ENCODE assay signal across 23 cellular contexts in the genomic region with DNA sequence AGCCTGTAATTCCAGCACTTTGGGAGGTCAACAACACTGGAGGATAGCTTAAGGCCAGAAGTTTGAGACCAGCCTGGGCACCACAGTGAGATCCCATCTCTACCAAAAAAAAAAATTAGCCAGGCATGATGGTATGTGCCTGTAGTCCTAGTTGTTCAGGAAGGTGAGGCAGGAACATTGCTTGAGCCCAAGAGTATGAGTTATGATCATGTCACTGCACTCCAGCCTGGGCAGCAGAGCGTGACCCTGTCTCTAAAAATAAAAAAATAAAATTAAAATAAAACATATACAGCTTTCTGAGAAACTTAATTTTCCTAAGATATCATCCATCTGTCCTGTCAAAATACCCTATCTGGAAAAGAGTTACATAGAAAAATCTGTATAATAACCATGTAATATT. TPM values are rescaled to one million over a fixed set of nuclear protein-coding genes. Genes with fewer than 3 reads are reported as not detected.
DNase-seq lines count a peak whose midpoint lies in the region; ATAC-seq, FAIRE-seq and TF ChIP-seq lines count a peak whose summit lies in the region.
"Had no signal": no experiment of that assay in that cellular context is flagged by ENCODE, and none has a peak within 500 bp of the region (broad histone marks: within the 10 kb centered on the region; RNA-seq: fewer than 3 reads in every experiment).

No MANE protein-coding gene starts in this region.

- H4K20me1 ChIP-seq in GM12878 (ENCODE audit: control insufficient read depth, insufficient read depth): no peaks in the 10 kb centered on the region
- H4K20me1 ChIP-seq: BLaER1 treated with 17β-estradiol and CSF1 and Interleukin-3, amounts not matched to agents 10 nM and 100 nM had no signal

- SMC1A ChIA-PET in GM12878 (lab: Charles Lee; ENCODE audit: uncharacterized antibody, unreplicated experiment): interaction anchor here (0.7 to 1.1 kb wide), 2 partner anchors 13 to 86 kb away, joined by 3 to 6 read pairs; no protein-coding TSS in a partner anchor

- no peak overlapping the region for H3K9ac ChIP-seq in GM12878 (ENCODE audit: control insufficient read depth, insufficient read depth, low read length)
- H3K9ac ChIP-seq: BLaER1 treated with 17β-estradiol and CSF1 and Interleukin-3, amounts not matched to agents 10 nM and 100 nM had no signal

- no peak overlapping the region for H3K4me3 ChIP-seq in HEK293 (ENCODE audit: low read depth, low read length)
- H3K4me3 ChIP-seq in GM12878: no peak overlapping the region
- H3K4me3 ChIP-seq: A549; BLaER1 treated with 17β-estradiol and CSF1 and Interleukin-3, amounts not matched to agents 10 nM and 100 nM had no signal

- H3K4me2 ChIP-seq in GM12878 (ENCODE audit: control insufficient read depth, insufficient read depth): no peak overlapping the region
- H3K4me2 ChIP-seq: A549; BLaER1 treated with 17β-estradiol and CSF1 and Interleukin-3, amounts not matched to agents 10 nM and 100 nM had no signal

- no peak for FAIRE-seq in GM12878 (lab: Jason Lieb, UNC)
- FAIRE-seq: A549, D721Med, GM12891, GM18507 had no signal

- no peaks in the 10 kb centered on the region for H3K79me2 ChIP-seq in GM12878 (ENCODE audit: control insufficient read depth, insufficient read depth, low read length)

- no peak for TF ChIP-seq CTCF in HEK293 (tag by site-specific recombination; IDR thresholded peaks at IDR 0.05)
- TF ChIP-seq CTCF in GM12878 (IDR thresholded peaks at IDR 0.05 in 2 of 3, conservative IDR thresholded peaks at IDR 0.05 in 1 of 3; ENCODE audit: control insufficient read depth in 2 of 3, extremely low read depth in 1 of 3, insufficient read depth in 1 of 3, low read depth in 3 of 3, low read length in 3 of 3): no peak

- no peak for TF ChIP-seq EP300 in GM12878 (IDR thresholded peaks at IDR 0.05; ENCODE audit: borderline replicate concordance in 1 of 2, control insufficient read depth in 1 of 2, low read depth in 2 of 2, low read length in 2 of 2)

- DNase-seq in GM12878 (ENCODE audit: low read depth, low spot score) (no peak), kidney tubule cell (ENCODE audit: low spot score) (peak; percentile 59), pons (ENCODE audit: low spot score) (no peak)
- DNase-seq: AML-193; Caco-2; Calu3; CD4-positive, alpha-beta T cell; CD8-positive, alpha-beta T cell; DMS53; DMS79; DND-41; EL; GDM1 had no signal

- TF ChIP-seq RAD21 in GM12878 (IDR thresholded peaks at IDR 0.05; ENCODE audit: insufficient read depth, low read depth, low read length): no peak

- 36% methylated on average over 1 of the region's 1 CpG for WGBS in GM12878 (ENCODE audit: insufficient coverage, insufficient replicate concordance, low lambda C conversion rate, missing lambda C conversion rate)

- in situ Hi-C loops in GM12878 (cut with MboI): no loop called here

- ATAC-seq in GM12878 (no peak), GM18502 (IDR thresholded peaks at IDR 0.05; ENCODE audit: poor library complexity, unreplicated experiment) (no peak)
- ATAC-seq: A549; CD8-positive, alpha-beta T cell had no signal

- H3K27ac ChIP-seq in HEK293 (ENCODE audit: extremely low read depth, low read depth, low read length) (no peak overlapping the region), GM12878 (ENCODE audit: control insufficient read depth, insufficient read depth) (no peak overlapping the region)
- H3K27ac ChIP-seq: 22Rv1; A549; BLaER1 treated with 17β-estradiol and CSF1 and Interleukin-3, amounts not matched to agents 10 nM and 100 nM; C4-2B had no signal

- POLR2A ChIA-PET in HEK293 (lab: Yijun Ruan, JAX): no interaction called here
- POLR2A ChIA-PET in GM12878 (lab: Charles Lee): no interaction called here

- H3K4me1 ChIP-seq in HEK293 (ENCODE audit: control insufficient read depth, insufficient read depth, low read length) (peaks cover under 1% of the 10 kb centered on the region; the same call in 1 of the 2 replicates), GM12878 (ENCODE audit: control insufficient read depth, insufficient read depth, low read length) (no peaks in the 10 kb centered on the region)
- H3K4me1 ChIP-seq: BLaER1 treated with 17β-estradiol and CSF1 and Interleukin-3, amounts not matched to agents 10 nM and 100 nM; Caco-2 had no signal

- RAD21 ChIA-PET in GM12878 (lab: Charles Lee; ENCODE audit: unreplicated experiment): interaction anchor here (0.9 kb wide), 1 partner anchor 87 kb away, joined by 3 read pairs; no protein-coding TSS in a partner anchor

- no TSS peak for BruUV-seq in GM12878 (replicated peaks; lab: Mats Ljungman, UMichigan)

- intact Hi-C loops in GM12878 (cut with micrococcal nuclease; ENCODE audit: unreplicated experiment): no loop called here

- no peaks in the 10 kb centered on the region for H3K27me3 ChIP-seq in GM12878 (replicated peaks in 1 of 2; ENCODE audit: control insufficient read depth in 2 of 2, insufficient read depth in 2 of 2, low read length in 1 of 2)
- H3K27me3 ChIP-seq: BLaER1 treated with 17β-estradiol and CSF1 and Interleukin-3, amounts not matched to agents 10 nM and 100 nM had no signal

- H2AFZ ChIP-seq in GM12878 (ENCODE audit: control insufficient read depth, low read depth, low read length): no peak overlapping the region

- no peak for TF ChIP-seq POLR2A in GM12878 (IDR thresholded peaks at IDR 0.05; ENCODE audit: low read depth, low read length)

- no peaks in the 10 kb centered on the region for H3K9me3 ChIP-seq in HEK293 (ENCODE audit: control insufficient read depth, insufficient read depth, low read depth, low read length)
- H3K9me3 ChIP-seq in GM12878 (replicated peaks; ENCODE audit: control insufficient read depth, insufficient read depth, low read length): no peaks in the 10 kb centered on the region
- H3K9me3 ChIP-seq: A549; BLaER1 treated with 17β-estradiol and CSF1 and Interleukin-3, amounts not matched to agents 10 nM and 100 nM; Caco-2 had no signal

- no peaks in the 10 kb centered on the region for H3K36me3 ChIP-seq in HEK293 (ENCODE audit: control insufficient read depth in 2 of 2, insufficient read depth in 1 of 2, low read length in 2 of 2)
- no peaks in the 10 kb centered on the region for H3K36me3 ChIP-seq in GM12878 (ENCODE audit: control insufficient read depth in 2 of 2, insufficient read depth in 2 of 2, low read length in 1 of 2)
- H3K36me3 ChIP-seq: BLaER1 treated with 17β-estradiol and CSF1 and Interleukin-3, amounts not matched to agents 10 nM and 100 nM had no signal

- CTCF ChIA-PET in HEK293 (lab: Yijun Ruan, JAX): interaction anchor here (1.0 kb wide), 1 partner anchor 12 kb away, joined by 3 read pairs; no protein-coding TSS in a partner anchor
- CTCF ChIA-PET in GM12878 (lab: Yijun Ruan, JAX): no interaction called here

TF ChIP-seq in HEK293, 187 proteins besides CTCF, POLR2A, EP300 and RAD21:
- TF ChIP-seq, protein P1, sequence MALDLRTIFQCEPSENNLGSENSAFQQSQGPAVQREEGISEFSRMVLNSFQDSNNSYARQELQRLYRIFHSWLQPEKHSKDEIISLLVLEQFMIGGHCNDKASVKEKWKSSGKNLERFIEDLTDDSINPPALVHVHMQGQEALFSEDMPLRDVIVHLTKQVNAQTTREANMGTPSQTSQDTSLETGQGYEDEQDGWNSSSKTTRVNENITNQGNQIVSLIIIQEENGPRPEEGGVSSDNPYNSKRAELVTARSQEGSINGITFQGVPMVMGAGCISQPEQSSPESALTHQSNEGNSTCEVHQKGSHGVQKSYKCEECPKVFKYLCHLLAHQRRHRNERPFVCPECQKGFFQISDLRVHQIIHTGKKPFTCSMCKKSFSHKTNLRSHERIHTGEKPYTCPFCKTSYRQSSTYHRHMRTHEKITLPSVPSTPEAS (tag by site-specific recombination; IDR thresholded peaks at IDR 0.05): no peak
- TF ChIP-seq ZNF121 (tag by site-specific recombination; IDR thresholded peaks at IDR 0.05): peak; percentile 45; the same call in 1 of the 2 replicates

TF ChIP-seq in GM12878, 131 proteins besides CTCF, POLR2A, EP300 and RAD21:
- TF ChIP-seq STAT1 (conservative IDR thresholded peaks at IDR 0.05) (no peak), PAX5 (IDR thresholded peaks at IDR 0.05; ENCODE audit: borderline replicate concordance, low read depth, low read length) (0 out of 2 replicates have a peak, but pooled peaks have one; percentile 56)

RNA-seq across cellular contexts. Expression of a gene that starts 38.9 kb away (rescaled TPM):
- total RNA-seq in GM12878 (2013; cell fraction: nucleolus; rRNA removed): 0.07 TPM in 1 of 2 replicates, not detected in the other
- total RNA-seq in GM12878 (2014; rRNA removed): 0.17 and 0.38 TPM in 2 replicates
- total RNA-seq in GM12878 (2014; rRNA removed; fragmentation: Illumina TruSeq; extraction: Trizol): 0.27 and 0.37 TPM in 2 replicates
- 0.19 and 0.33 TPM in 2 replicates for total RNA-seq in GM12878 (2021)
- 0.14 TPM for polyA plus RNA-seq in GM12878 (2011; ENCODE audit: low read depth)
- polyA plus RNA-seq in GM12878 (2011; rRNA removed): 0.35 and 0.63 TPM in 2 replicates
- polyA plus RNA-seq in GM12878 (2011; cell fraction: cytosol; rRNA removed): 0.16 and 0.18 TPM in 2 replicates
- polyA plus RNA-seq in GM12878 (2011; cell fraction: nucleus; rRNA removed): 0.80 and 0.82 TPM in 2 replicates
- polyA plus RNA-seq in GM12878 (2012): 0.09 and 0.13 TPM in 2 replicates
- polyA plus RNA-seq in GM12878 (2014; fragmentation: Illumina TruSeq; extraction: Trizol): 0.24 and 0.27 TPM in 2 replicates
- polyA plus RNA-seq in GM12878 (2014; fragmentation: Nextera tagmentation; extraction: Ambion mirVana): under 1 TPM; 0.08 to 0.11 TPM
- polyA plus RNA-seq in GM12878 (2014; rRNA removed): 0.06 and 0.22 TPM in 2 replicates
- polyA plus RNA-seq in GM12878 (2016; fragmentation: Nextera tagmentation; extraction: Ambion mirVana): under 1 TPM in 1 of 2 experiments, not detected in 1; 0.09 TPM
- 0.26 and 3.2 TPM in 2 replicates for polyA minus RNA-seq in GM12878 (2011; rRNA and poly(A)+ RNA removed)
- 1.4 TPM in 1 of 2 replicates, not detected in the other for polyA minus RNA-seq in GM12878 (2011; cell fraction: cytosol; rRNA and poly(A)+ RNA removed)
- polyA minus RNA-seq in GM12878 (2011; cell fraction: nucleus; rRNA and poly(A)+ RNA removed): 0.85 and 1.5 TPM in 2 replicates
- total RNA-seq: G401 had no signal
